Comparison of ENCODE assay signal across 7 cellular contexts in genomic region chr5:81750308-81751008, GRCh38. TPM values are rescaled to one million over a fixed set of nuclear protein-coding genes. Genes with fewer than 3 reads are reported as not detected.
DNase-seq lines count a peak whose midpoint lies in the region; ATAC-seq and TF ChIP-seq lines count a peak whose summit lies in the region.

No MANE protein-coding gene starts in this region.

- peaks cover 42% of the 10 kb centered on the region for H3K4me1 Mint-ChIP-seq in activated CD4-positive, alpha-beta T cell treated with anti-CD3 and anti-CD28 coated beads, Interleukin-2, amount 10 ng/mL, durations not matched to agents 7 days and 5 days
- H3K4me1 Mint-ChIP-seq in nephron progenitor cell: peaks cover 75% of the 10 kb centered on the region

- CTCF ChIA-PET in activated CD4-positive, alpha-beta T cell treated with anti-CD3 and anti-CD28 coated beads, Interleukin-2, amount 10 ng/mL, durations not matched to agents 7 days and 5 days (lab: Charles Lee): interaction anchor here (0.9 to 1.5 kb wide), 8 partner anchors 8 to 451 kb away, joined by 3 to 11 read pairs (median 3); no protein-coding TSS in a partner anchor

- POLR2A ChIA-PET in activated CD4-positive, alpha-beta T cell treated with anti-CD3 and anti-CD28 coated beads, Interleukin-2, amount 10 ng/mL, durations not matched to agents 7 days and 5 days (lab: Charles Lee): interaction anchor here (1.3 to 2.4 kb wide), 3 partner anchors 31 to 212 kb away, joined by 4 to 37 read pairs (median 4); no protein-coding TSS in a partner anchor

- H3K9me3 Mint-ChIP-seq in activated CD4-positive, alpha-beta T cell treated with anti-CD3 and anti-CD28 coated beads, Interleukin-2, amount 10 ng/mL, durations not matched to agents 7 days and 5 days: no peaks in the 10 kb centered on the region
- H3K9me3 Mint-ChIP-seq in nephron progenitor cell: no peaks in the 10 kb centered on the region

- TF ChIP-seq CTCF in epithelial cell of esophagus (IDR thresholded peaks at IDR 0.05; ENCODE audit: insufficient read depth, low read depth, low read length, missing control alignments): no peak
- TF ChIP-seq CTCF in nephron progenitor cell (IDR thresholded peaks at IDR 0.05): no peak

- peak; percentile 25 for DNase-seq in activated CD4-positive, alpha-beta T cell treated with anti-CD3 and anti-CD28 coated beads, Interleukin-2, amount 10 ng/mL, durations not matched to agents 7 days and 5 days
- no peak for DNase-seq in epithelial cell of esophagus (ENCODE audit: low read depth)
- peak; percentile 50 for DNase-seq in nephron progenitor cell
- DNase-seq in SKM-1 (lab: John Stamatoyannopoulos, UW; ENCODE audit: unreplicated experiment): no peak

- H3K4me3 Mint-ChIP-seq in activated CD4-positive, alpha-beta T cell treated with anti-CD3 and anti-CD28 coated beads, Interleukin-2, amount 10 ng/mL, durations not matched to agents 7 days and 5 days: peak overlapping the region; percentile 90
- H3K4me3 Mint-ChIP-seq in nephron progenitor cell: peak overlapping the region; percentile 89

- peak overlapping the region; percentile 97 for H3K27ac Mint-ChIP-seq in activated CD4-positive, alpha-beta T cell treated with anti-CD3 and anti-CD28 coated beads, Interleukin-2, amount 10 ng/mL, durations not matched to agents 7 days and 5 days
- peak overlapping the region; percentile 94 for H3K27ac Mint-ChIP-seq in nephron progenitor cell

- peak overlapping the region; percentile 66 for H3K4me3 ChIP-seq in epithelial cell of esophagus (ENCODE audit: low read length)

- ATAC-seq in GM18511 (IDR thresholded peaks at IDR 0.05; ENCODE audit: unreplicated experiment): peak; percentile 30
- ATAC-seq in HG02973 (IDR thresholded peaks at IDR 0.05; ENCODE audit: unreplicated experiment): peak; percentile 18
- ATAC-seq in HG03469 (IDR thresholded peaks at IDR 0.05; ENCODE audit: unreplicated experiment): no peak

- peaks cover 11% of the 10 kb centered on the region for H3K36me3 Mint-ChIP-seq in activated CD4-positive, alpha-beta T cell treated with anti-CD3 and anti-CD28 coated beads, Interleukin-2, amount 10 ng/mL, durations not matched to agents 7 days and 5 days (ENCODE audit: low read depth)
- no peaks in the 10 kb centered on the region for H3K36me3 Mint-ChIP-seq in nephron progenitor cell (ENCODE audit: low read depth)

- H3K27me3 Mint-ChIP-seq in activated CD4-positive, alpha-beta T cell treated with anti-CD3 and anti-CD28 coated beads, Interleukin-2, amount 10 ng/mL, durations not matched to agents 7 days and 5 days: peaks cover 7% of the 10 kb centered on the region
- no peaks in the 10 kb centered on the region for H3K27me3 Mint-ChIP-seq in nephron progenitor cell (ENCODE audit: low read depth, poor library complexity)

RNA-seq across cellular contexts. Expression of gene SSBP2, which starts 0.4 kb away (rescaled TPM):
- 10 to 100 TPM; 48.2 to 50.6 TPM for total RNA-seq in activated CD4-positive, alpha-beta T cell treated with anti-CD3 and anti-CD28 coated beads, Interleukin-2, amount 10 ng/mL, durations not matched to agents 7 days and 5 days

Comparison
In these comparisons a context has a peak if more than half of its experiments do, and no peak if none do; other contexts are left out.
1. DNase-seq: peak in activated CD4-positive, alpha-beta T cell treated with anti-CD3 and anti-CD28 coated beads, Interleukin-2, amount 10 ng/mL, durations not matched to agents 7 days and 5 days (single experiment) and nephron progenitor cell (single experiment); none in epithelial cell of esophagus (single experiment) and SKM-1 (single experiment).